ENCODE assay signal across 1 cellular context in the genomic region with DNA sequence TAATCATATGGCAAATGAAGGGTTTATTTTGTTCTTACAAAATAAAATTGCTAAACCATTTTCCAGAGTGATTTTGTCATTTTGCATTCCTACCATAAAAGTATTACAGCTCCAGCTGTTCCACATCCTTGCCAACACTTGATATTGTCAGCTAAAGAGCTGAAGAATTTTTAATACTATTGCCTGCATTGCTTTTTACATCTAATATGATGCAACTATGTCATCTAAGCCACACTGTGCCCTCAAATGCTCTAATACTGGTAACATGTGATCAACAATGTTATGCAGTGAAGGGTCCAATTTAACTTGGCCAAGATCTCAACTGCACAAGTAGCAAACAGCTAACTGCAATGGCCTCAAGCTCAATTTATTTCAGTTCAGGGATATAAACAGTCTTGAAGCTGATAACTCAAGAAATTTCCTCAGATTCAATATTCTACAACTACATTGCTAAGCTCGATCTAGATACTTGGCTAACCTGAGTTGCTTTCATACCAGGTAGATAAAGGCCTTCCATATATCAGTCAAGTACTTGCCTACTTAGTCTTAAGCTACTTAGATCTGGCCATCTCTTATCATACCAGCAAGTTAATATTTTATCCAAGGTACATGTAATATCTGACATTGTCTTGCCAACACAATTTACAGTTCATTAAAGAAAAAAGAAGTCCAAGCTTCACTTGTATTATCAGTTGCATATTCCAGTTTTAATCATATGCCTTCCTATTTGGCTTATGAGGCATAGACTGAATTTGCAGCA.
TF ChIP-seq lines count a peak whose summit lies in the region.

No MANE protein-coding gene starts in this region.

TF ChIP-seq in liver, 16 proteins besides CTCF, POLR2A, EP300 and RAD21:
- no peak for TF ChIP-seq EGR1 (IDR thresholded peaks at IDR 0.05; ENCODE audit: low read depth in 2 of 2)
- TF ChIP-seq, protein P1, sequence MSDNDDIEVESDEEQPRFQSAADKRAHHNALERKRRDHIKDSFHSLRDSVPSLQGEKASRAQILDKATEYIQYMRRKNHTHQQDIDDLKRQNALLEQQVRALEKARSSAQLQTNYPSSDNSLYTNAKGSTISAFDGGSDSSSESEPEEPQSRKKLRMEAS (IDR thresholded peaks at IDR 0.05): peak; percentile 11
- no peak for TF ChIP-seq NR2F2 (IDR thresholded peaks at IDR 0.05)
- no peak for TF ChIP-seq FOXA2 (IDR thresholded peaks at IDR 0.05)
- no peak for TF ChIP-seq GABPA (IDR thresholded peaks at IDR 0.05 in 1 of 2, conservative IDR thresholded peaks at IDR 0.05 in 1 of 2)
- no peak for TF ChIP-seq FOXA1 (IDR thresholded peaks at IDR 0.05)
- peak; percentile 52 to 55 for TF ChIP-seq RXRA (IDR thresholded peaks at IDR 0.05)
- TF ChIP-seq, protein P2, sequence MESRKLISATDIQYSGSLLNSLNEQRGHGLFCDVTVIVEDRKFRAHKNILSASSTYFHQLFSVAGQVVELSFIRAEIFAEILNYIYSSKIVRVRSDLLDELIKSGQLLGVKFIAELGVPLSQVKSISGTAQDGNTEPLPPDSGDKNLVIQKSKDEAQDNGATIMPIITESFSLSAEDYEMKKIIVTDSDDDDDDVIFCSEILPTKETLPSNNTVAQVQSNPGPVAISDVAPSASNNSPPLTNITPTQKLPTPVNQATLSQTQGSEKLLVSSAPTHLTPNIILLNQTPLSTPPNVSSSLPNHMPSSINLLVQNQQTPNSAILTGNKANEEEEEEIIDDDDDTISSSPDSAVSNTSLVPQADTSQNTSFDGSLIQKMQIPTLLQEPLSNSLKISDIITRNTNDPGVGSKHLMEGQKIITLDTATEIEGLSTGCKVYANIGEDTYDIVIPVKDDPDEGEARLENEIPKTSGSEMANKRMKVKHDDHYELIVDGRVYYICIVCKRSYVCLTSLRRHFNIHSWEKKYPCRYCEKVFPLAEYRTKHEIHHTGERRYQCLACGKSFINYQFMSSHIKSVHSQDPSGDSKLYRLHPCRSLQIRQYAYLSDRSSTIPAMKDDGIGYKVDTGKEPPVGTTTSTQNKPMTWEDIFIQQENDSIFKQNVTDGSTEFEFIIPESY (IDR thresholded peaks at IDR 0.05): no peak
